9 cellular contexts compared by ENCODE assay signal in the genomic region with DNA sequence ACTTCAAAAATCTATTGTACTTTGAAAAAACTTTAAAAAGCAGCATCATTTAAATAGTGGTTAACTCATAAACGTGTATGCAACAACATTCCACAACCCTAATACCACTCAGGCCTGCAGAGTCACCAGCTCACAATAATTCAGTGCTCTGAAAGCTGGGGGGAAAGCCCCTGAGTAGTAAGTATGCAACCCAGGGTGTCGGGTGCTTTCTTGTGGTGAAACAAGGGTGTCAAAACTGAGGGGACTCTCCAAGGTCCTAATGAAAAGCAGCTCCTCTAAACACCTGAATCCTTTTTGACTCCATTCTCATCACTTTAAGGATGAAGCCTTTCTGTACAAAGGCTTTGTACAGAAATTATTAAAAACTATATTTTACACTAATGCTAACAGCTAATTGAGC. TPM values are rescaled to one million over a fixed set of nuclear protein-coding genes. Genes with fewer than 3 reads are reported as not detected.
A peak's percentile ranks its signal among the peaks of the same experiment; 100 is the strongest.
DNase-seq lines count a peak whose midpoint lies in the region; ATAC-seq, FAIRE-seq and TF ChIP-seq lines count a peak whose summit lies in the region.
"Had no signal": no experiment of that assay in that cellular context is flagged by ENCODE, and none has a peak within 500 bp of the region (broad histone marks: within the 10 kb centered on the region; RNA-seq: fewer than 3 reads in every experiment).

No MANE protein-coding gene starts in this region.

- H3K36me3 ChIP-seq in small intestine (ENCODE audit: control insufficient read depth in 2 of 2, insufficient read depth in 2 of 2, low read length in 2 of 2) (peaks cover 9 to 21% of the 10 kb centered on the region in 2 donors), BE2C (peaks cover 9% of the 10 kb centered on the region)

- TF ChIP-seq CTCF in BE2C (IDR thresholded peaks at IDR 0.05; ENCODE audit: low read depth, low read length), result no peak

- H3K4me3 ChIP-seq in small intestine (ENCODE audit: low read depth in 1 of 2, low read length in 2 of 2), result no peak overlapping the region
- no peak overlapping the region for H3K4me3 ChIP-seq in BE2C (ENCODE audit: low read depth, low read length)
- H3K4me3 ChIP-seq: cardiac muscle cell had no signal

- no peaks in the 10 kb centered on the region for H3K9me3 ChIP-seq in small intestine (ENCODE audit: control insufficient read depth, low read depth)
- H3K9me3 ChIP-seq in BE2C, result no peaks in the 10 kb centered on the region; the same call in 1 of the 2 replicates

- ATAC-seq in GM18519 (IDR thresholded peaks at IDR 0.05; ENCODE audit: low FRiP score, unreplicated experiment), result peak; percentile 89
- peak; percentile 91 for ATAC-seq in HG02943 (IDR thresholded peaks at IDR 0.05; ENCODE audit: low read depth, unreplicated experiment)

- no peaks in the 10 kb centered on the region for H3K27me3 ChIP-seq in small intestine (ENCODE audit: control insufficient read depth in 2 of 2, insufficient read depth in 2 of 2, low read length in 2 of 2)
- H3K27me3 ChIP-seq in BE2C, result no peaks in the 10 kb centered on the region
- H3K27me3 ChIP-seq: cardiac muscle cell had no signal

- H3K27ac ChIP-seq in small intestine (ENCODE audit: low read depth in 1 of 2, low read length in 1 of 2), result no peak overlapping the region
- H3K27ac ChIP-seq: cardiac muscle cell had no signal

- H3K4me1 ChIP-seq in small intestine (ENCODE audit: control insufficient read depth in 2 of 2, insufficient read depth in 1 of 2, low read depth in 1 of 2, low read length in 1 of 2) (no peaks in the 10 kb centered on the region), BE2C (no peaks in the 10 kb centered on the region)

- DNase-seq in activated CD4-positive, alpha-beta T cell treated with anti-CD3 and anti-CD28 coated beads, Interleukin-2, amount 50 U/mL, for 24 hours (ENCODE audit: low read depth in 1 of 2, low spot score in 1 of 2), result peak; percentile 14 to 72
- peak; percentile 25 to 32 for DNase-seq in stimulated activated CD4-positive, alpha-beta T cell treated with anti-CD3 and anti-CD28 coated beads, Interleukin-1b, Interleukin-23, amount 100 ng/mL, for 4 hours (ENCODE audit: low read depth in 2 of 2)
- DNase-seq in D341Med (ENCODE audit: low spot score), result no peak
- DNase-seq in small intestine, result no peak
- no peak for DNase-seq in BE2C
- no peak for DNase-seq in COR-L47 (lab: John Stamatoyannopoulos, UW)

- 65 to 76% (median 65%) methylated on average over 2 of the region's 2 CpGs for WGBS in small intestine, 3 donors

- FAIRE-seq in small intestine (lab: Jason Lieb, UNC), result no peak

RNA-seq across cellular contexts. Expression of a gene that starts 33.7 kb away (rescaled TPM):
- 10 to 100 TPM; 21.7 to 25.3 (median 23.8) TPM for polyA plus RNA-seq in small intestine
- 30.2 TPM for polyA plus RNA-seq in BE2C (2012; ENCODE audit: insufficient read depth, insufficient read length, low read depth)

RNA-seq across cellular contexts. Expression of a gene that starts 34.2 kb away (rescaled TPM):
- polyA plus RNA-seq in small intestine, result 10 to 100 TPM; 14.6 to 19.2 (median 16.6) TPM
- polyA plus RNA-seq in BE2C (2012; ENCODE audit: insufficient read depth, insufficient read length, low read depth), result 18.9 TPM

RNA-seq across cellular contexts. Expression of a gene that starts 42.2 kb away (rescaled TPM):
- polyA plus RNA-seq in small intestine, result 10 to 100 TPM in 2 of 3 donors, 1 to 10 TPM in 1; 9.2 to 40.9 (median 20.5) TPM
- 30.9 TPM for polyA plus RNA-seq in BE2C (2012; ENCODE audit: insufficient read depth, insufficient read length, low read depth)

RNA-seq across cellular contexts. Expression of a gene that starts 50.4 kb away (rescaled TPM):
- polyA plus RNA-seq in small intestine, result 10 to 100 TPM; 20.5 to 25.5 (median 20.9) TPM
- polyA plus RNA-seq in BE2C (2012; ENCODE audit: insufficient read depth, insufficient read length, low read depth), result 20.7 TPM

Comparison
In these comparisons a context has a peak if more than half of its experiments do, and no peak if none do; other contexts are left out.
1. DNase-seq: peak in activated CD4-positive, alpha-beta T cell treated with anti-CD3 and anti-CD28 coated beads, Interleukin-2, amount 50 U/mL, for 24 hours (2 of 2) and stimulated activated CD4-positive, alpha-beta T cell treated with anti-CD3 and anti-CD28 coated beads, Interleukin-1b, Interleukin-23, amount 100 ng/mL, for 4 hours (2 of 2); none in D341Med (single experiment), small intestine (single experiment), BE2C (single experiment) and COR-L47 (single experiment).